In the genomic region with DNA sequence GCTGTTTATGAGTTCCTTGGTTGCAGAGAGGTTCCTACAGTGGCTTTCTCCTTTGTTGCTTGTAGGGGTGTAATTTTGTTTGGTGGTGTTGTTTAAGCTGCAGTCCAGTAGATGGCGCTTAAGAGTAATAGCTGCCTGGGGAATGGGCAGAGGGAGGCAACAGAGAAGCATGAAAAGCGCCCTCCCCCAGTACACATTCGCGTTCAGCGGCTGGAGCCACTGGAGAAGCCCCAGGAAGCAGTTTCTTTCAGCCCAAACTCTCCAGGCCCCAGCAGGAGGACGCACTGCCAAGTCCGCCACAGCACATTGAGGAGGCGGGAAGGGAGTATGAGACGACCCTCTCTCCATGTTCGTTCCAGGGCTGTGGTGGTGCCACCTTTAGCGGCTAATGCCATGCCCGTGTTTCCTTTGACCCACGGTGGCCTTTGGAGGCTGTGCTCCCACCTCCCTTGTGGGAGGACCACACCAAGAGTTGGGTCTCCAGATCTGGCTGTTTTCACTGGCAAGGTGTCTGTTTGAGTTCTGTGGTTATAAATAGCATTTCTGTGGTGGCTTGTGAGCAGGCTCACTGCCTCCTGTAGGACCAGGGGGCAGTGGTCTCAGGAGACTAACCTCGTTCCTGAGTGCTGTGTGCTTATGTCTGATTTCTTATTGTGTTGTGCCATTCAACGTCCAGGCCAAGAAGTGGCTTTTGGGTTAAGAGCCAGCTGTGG, we compare ENCODE assay signal across 8 cellular contexts.
A peak's percentile ranks its signal among the peaks of the same experiment; 100 is the strongest.
DNase-seq lines count a peak whose midpoint lies in the region; ATAC-seq, FAIRE-seq and TF ChIP-seq lines count a peak whose summit lies in the region.

No MANE protein-coding gene starts in this region.

- WGBS in thyroid gland, 2 donors = 66 to 74% methylated on average over 10 to 15 of the region's 15 CpGs

- H3K27me3 Mint-ChIP-seq in astrocyte (ENCODE audit: low read depth, unreplicated experiment) = no peaks in the 10 kb centered on the region

- H3K27me3 ChIP-seq in astrocyte (ENCODE audit: insufficient read depth, low read length) = no peaks in the 10 kb centered on the region
- no peaks in the 10 kb centered on the region for H3K27me3 ChIP-seq in thyroid gland

- TF ChIP-seq POLR2A in thyroid gland (IDR thresholded peaks at IDR 0.05) = no peak

- H3K9me3 ChIP-seq in astrocyte (ENCODE audit: insufficient read depth, low read depth, low read length) = no peaks in the 10 kb centered on the region
- H3K9me3 ChIP-seq in thyroid gland = no peaks in the 10 kb centered on the region

- H3K4me3 ChIP-seq in astrocyte (ENCODE audit: insufficient read depth, low read depth, low read length) (no peak overlapping the region), thyroid gland (replicated peaks in 1 of 3) (no peak overlapping the region)

- peak; percentile 82 for TF ChIP-seq CTCF in astrocyte (IDR thresholded peaks at IDR 0.05; ENCODE audit: insufficient read depth, low read depth, low read length)
- peak in 5 of 6 experiments; percentile 19 to 58 (median 45) for TF ChIP-seq CTCF in thyroid gland (IDR thresholded peaks at IDR 0.05)

- peaks cover 12% of the 10 kb centered on the region for H3K36me3 Mint-ChIP-seq in astrocyte (ENCODE audit: low read depth, unreplicated experiment)

- peaks cover 31% of the 10 kb centered on the region for H4K20me1 ChIP-seq in astrocyte (ENCODE audit: insufficient read depth, low read length)

- intact Hi-C loops in thyroid gland (cut with DNase I) = no loop called here

- no peak overlapping the region for H3K4me3 Mint-ChIP-seq in astrocyte (ENCODE audit: unreplicated experiment)

- peaks cover 8% of the 10 kb centered on the region for H3K79me2 ChIP-seq in astrocyte (ENCODE audit: insufficient read depth, low read length)

- peak; percentile 67 for DNase-seq in AG08395 (ENCODE audit: low spot score)
- peak; percentile 56 for DNase-seq in ELR (ENCODE audit: low read depth)
- peak; percentile 9 for DNase-seq in NCI-H1092 (lab: John Stamatoyannopoulos, UW)
- no peak for DNase-seq in astrocyte (ENCODE audit: low read depth)
- peak; percentile 82 for DNase-seq in iPS-NIHi11 (ENCODE audit: low spot score)
- peak in 1 of 2 donors; percentile 23 for DNase-seq in thyroid gland

- no peak overlapping the region for H3K4me2 ChIP-seq in astrocyte (ENCODE audit: low read length)

- no peak overlapping the region for H2AFZ ChIP-seq in astrocyte (ENCODE audit: low read depth, low read length)

- ATAC-seq in GM18502 (IDR thresholded peaks at IDR 0.05; ENCODE audit: poor library complexity, unreplicated experiment) (no peak), GM19023 (IDR thresholded peaks at IDR 0.05; ENCODE audit: unreplicated experiment) (no peak)

- H3K36me3 ChIP-seq in astrocyte (ENCODE audit: insufficient read depth, low read length) (no peaks in the 10 kb centered on the region), thyroid gland (no peaks in the 10 kb centered on the region)

- no peaks in the 10 kb centered on the region for H3K4me1 ChIP-seq in astrocyte (ENCODE audit: insufficient read depth, low read length)
- H3K4me1 ChIP-seq in thyroid gland = peaks cover 0 to 5% of the 10 kb centered on the region in 2 donors

- no peak overlapping the region for H3K9ac ChIP-seq in astrocyte (ENCODE audit: low read length)

- H3K27ac Mint-ChIP-seq in astrocyte (ENCODE audit: unreplicated experiment) = peak overlapping the region; percentile 63

- H3K4me1 Mint-ChIP-seq in astrocyte (ENCODE audit: low read depth, unreplicated experiment) = peaks cover 22% of the 10 kb centered on the region

- FAIRE-seq in astrocyte (lab: Jason Lieb, UNC) = peak; percentile 64

- H3K27ac ChIP-seq in astrocyte (ENCODE audit: low read depth, low read length) (no peak overlapping the region), thyroid gland (no peak overlapping the region)

- H3K9me3 Mint-ChIP-seq in astrocyte (ENCODE audit: unreplicated experiment) = no peaks in the 10 kb centered on the region
